ENCODE assay signal across 8 cellular contexts in the genomic region with DNA sequence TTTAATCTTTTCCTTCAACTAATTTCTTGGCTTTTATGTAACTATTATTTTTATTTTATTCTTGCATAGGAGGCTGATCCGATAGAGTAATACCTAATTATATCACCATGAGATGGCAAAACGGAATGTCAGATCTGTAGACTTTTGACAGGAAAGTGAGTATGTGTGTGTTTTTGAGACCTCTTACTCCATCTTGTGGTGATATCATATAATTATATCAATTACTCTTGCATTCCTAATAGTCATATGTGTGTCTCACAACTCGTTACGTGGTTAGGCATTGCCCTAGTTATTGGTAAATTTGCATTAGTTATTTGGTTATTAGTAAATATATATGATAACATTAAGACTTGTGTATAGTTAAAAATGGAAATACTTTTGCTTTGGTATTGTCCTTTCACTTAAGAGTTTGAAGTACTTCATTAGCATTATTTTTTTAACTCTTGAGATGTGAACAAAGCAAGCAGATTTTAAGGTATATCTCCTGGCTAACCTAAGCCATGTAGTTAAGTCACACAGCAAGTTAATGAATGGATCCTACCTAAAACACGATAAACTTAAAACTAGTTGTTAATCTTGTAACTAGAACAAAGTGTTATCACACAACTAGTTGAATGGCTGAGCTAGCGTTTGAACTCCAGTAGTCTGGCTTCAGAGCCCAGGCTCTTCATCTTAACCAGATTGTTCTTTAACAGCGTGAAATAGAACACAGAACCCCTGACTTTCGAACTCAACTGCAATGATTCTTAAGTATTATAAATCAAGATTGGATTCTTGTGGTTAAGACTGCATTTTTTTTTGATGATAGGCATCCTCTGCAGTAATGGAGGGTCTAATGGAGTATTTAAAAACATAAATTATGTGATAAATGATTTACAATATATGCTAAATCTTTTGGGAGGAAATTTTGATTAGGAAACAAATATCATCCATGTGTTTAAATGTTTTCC.
DNase-seq lines count a peak whose midpoint lies in the region; ATAC-seq, FAIRE-seq and TF ChIP-seq lines count a peak whose summit lies in the region.

No MANE protein-coding gene starts in this region.

- H3K27me3 Mint-ChIP-seq in activated T-cell treated with anti-CD3 and anti-CD28 coated beads, Interleukin-2, amount 50 U/mL, for 24 hours = no peaks in the 10 kb centered on the region

- in situ Hi-C loops in GM12878 (cut with MboI) = no loop called here

- POLR2A ChIA-PET in GM12878 (lab: Charles Lee) = no interaction called here

- no TSS peak for BruUV-seq in GM12878 (replicated peaks; lab: Mats Ljungman, UMichigan)

- H3K4me2 ChIP-seq in GM12878 (ENCODE audit: control insufficient read depth, insufficient read depth) = no peak overlapping the region
- H3K4me2 ChIP-seq in mesenchymal stem cell (ENCODE audit: low read length, poor library complexity, severe bottlenecking) = no peak overlapping the region

- no peaks in the 10 kb centered on the region for H3K4me1 ChIP-seq in GM12878 (ENCODE audit: control insufficient read depth, insufficient read depth, low read length)
- H3K4me1 ChIP-seq in mesenchymal stem cell (ENCODE audit: control insufficient read depth, insufficient read depth, low read depth, low read length) = peaks cover 7% of the 10 kb centered on the region

- WGBS in GM12878 (ENCODE audit: insufficient coverage, insufficient replicate concordance, low lambda C conversion rate, missing lambda C conversion rate) = 45% methylated on average over 8 of the region's 8 CpGs
- 47% methylated on average over 4 of the region's 8 CpGs for WGBS in mesenchymal stem cell

- H2BK120ac ChIP-seq in mesenchymal stem cell (ENCODE audit: low read depth, low read length) = no peak overlapping the region

- H2BK15ac ChIP-seq in mesenchymal stem cell (ENCODE audit: low read depth, poor library complexity, severe bottlenecking) = no peak overlapping the region

- intact Hi-C loops in GM12878 (cut with micrococcal nuclease; ENCODE audit: unreplicated experiment) = no loop called here

- TF ChIP-seq EP300 in GM12878 (IDR thresholded peaks at IDR 0.05; ENCODE audit: borderline replicate concordance in 1 of 2, control insufficient read depth in 1 of 2, low read depth in 2 of 2, low read length in 2 of 2) = no peak

- H3K4me1 Mint-ChIP-seq in activated T-cell treated with anti-CD3 and anti-CD28 coated beads, Interleukin-2, amount 50 U/mL, for 24 hours (ENCODE audit: low read depth) = no peaks in the 10 kb centered on the region

- no peak overlapping the region for H3K23ac ChIP-seq in mesenchymal stem cell (ENCODE audit: low read length in 2 of 2)

- H3K4ac ChIP-seq in mesenchymal stem cell (ENCODE audit: low read depth in 1 of 2, low read length in 2 of 2) = no peak overlapping the region

- peak; percentile 84 for FAIRE-seq in GM12878 (lab: Jason Lieb, UNC)

- H3K79me1 ChIP-seq in mesenchymal stem cell (replicated peaks; ENCODE audit: low read length, poor library complexity, severe bottlenecking) = no peaks in the 10 kb centered on the region

- H4K8ac ChIP-seq in mesenchymal stem cell (ENCODE audit: low read length) = no peak overlapping the region

- H3K14ac ChIP-seq in mesenchymal stem cell (ENCODE audit: low read length in 2 of 2) = no peak overlapping the region

- ATAC-seq in GM19463 (IDR thresholded peaks at IDR 0.05; ENCODE audit: unreplicated experiment) (peak; percentile 71), GM12878 (peak; percentile 72), GM19467 (IDR thresholded peaks at IDR 0.05; ENCODE audit: unreplicated experiment) (no peak)

- H3K4me3 Mint-ChIP-seq in activated T-cell treated with anti-CD3 and anti-CD28 coated beads, Interleukin-2, amount 50 U/mL, for 24 hours = no peak overlapping the region

- H3K9me3 Mint-ChIP-seq in activated T-cell treated with anti-CD3 and anti-CD28 coated beads, Interleukin-2, amount 50 U/mL, for 24 hours = no peaks in the 10 kb centered on the region

- H3K79me2 ChIP-seq in GM12878 (ENCODE audit: control insufficient read depth, insufficient read depth, low read length) = no peaks in the 10 kb centered on the region

- RAD21 ChIA-PET in GM12878 (lab: Charles Lee; ENCODE audit: unreplicated experiment) = interaction anchor here (0.7 kb wide), 1 partner anchor 29 kb away, joined by 3 read pairs; no protein-coding TSS in a partner anchor

- H3K9me3 ChIP-seq in GM12878 (replicated peaks; ENCODE audit: control insufficient read depth, insufficient read depth, low read length) = no peaks in the 10 kb centered on the region
- no peaks in the 10 kb centered on the region for H3K9me3 ChIP-seq in mesenchymal stem cell (ENCODE audit: control insufficient read depth, low read length)

- no peak overlapping the region for H3K18ac ChIP-seq in mesenchymal stem cell (ENCODE audit: low read depth in 1 of 2, low read length in 2 of 2)

- H2BK5ac ChIP-seq in mesenchymal stem cell (ENCODE audit: low read depth, low read length, poor library complexity, severe bottlenecking) = peak overlapping the region; percentile 57

- H3K27me3 ChIP-seq in GM12878 (replicated peaks in 1 of 2; ENCODE audit: control insufficient read depth in 2 of 2, insufficient read depth in 2 of 2, low read length in 1 of 2) (no peaks in the 10 kb centered on the region), mesenchymal stem cell (ENCODE audit: control insufficient read depth in 1 of 2, insufficient read depth in 1 of 2, low read length in 2 of 2) (no peaks in the 10 kb centered on the region)

- TF ChIP-seq CTCF in LNCaP clone FGC (IDR thresholded peaks at IDR 0.05; ENCODE audit: control insufficient read depth, extremely low read depth, insufficient read depth) (peak; percentile 25), GM12878 (IDR thresholded peaks at IDR 0.05 in 2 of 3, conservative IDR thresholded peaks at IDR 0.05 in 1 of 3; ENCODE audit: control insufficient read depth in 2 of 3, extremely low read depth in 1 of 3, insufficient read depth in 1 of 3, low read depth in 3 of 3, low read length in 3 of 3) (peak in 2 of 3 experiments; percentile 10 to 43; a peak in 2 of 6 replicates)

- H3K9ac ChIP-seq in GM12878 (ENCODE audit: control insufficient read depth, insufficient read depth, low read length) = no peak overlapping the region
- peak overlapping the region; percentile 51 for H3K9ac ChIP-seq in mesenchymal stem cell (ENCODE audit: low read length)

- no peak overlapping the region for H4K91ac ChIP-seq in mesenchymal stem cell (ENCODE audit: low read length)

- no peak overlapping the region for H3K27ac ChIP-seq in GM12878 (ENCODE audit: control insufficient read depth, insufficient read depth)
- H3K27ac ChIP-seq in mesenchymal stem cell (ENCODE audit: low read length, poor library complexity, severe bottlenecking) = peak overlapping the region; percentile 82

- no peaks in the 10 kb centered on the region for H3K36me3 ChIP-seq in GM12878 (ENCODE audit: control insufficient read depth in 2 of 2, insufficient read depth in 2 of 2, low read length in 1 of 2)
- no peaks in the 10 kb centered on the region for H3K36me3 ChIP-seq in mesenchymal stem cell (ENCODE audit: control insufficient read depth in 1 of 2, insufficient read depth in 2 of 2, low read depth in 1 of 2, low read length in 2 of 2)

- no peak overlapping the region for H3K27ac Mint-ChIP-seq in activated T-cell treated with anti-CD3 and anti-CD28 coated beads, Interleukin-2, amount 50 U/mL, for 24 hours

- H3K36me3 Mint-ChIP-seq in activated T-cell treated with anti-CD3 and anti-CD28 coated beads, Interleukin-2, amount 50 U/mL, for 24 hours (ENCODE audit: low read depth) = no peaks in the 10 kb centered on the region

- no peaks in the 10 kb centered on the region for H4K20me1 ChIP-seq in GM12878 (ENCODE audit: control insufficient read depth, insufficient read depth)

- H3K4me3 ChIP-seq in LNCaP clone FGC (ENCODE audit: low read depth, low read length) (no peak overlapping the region), GM12878 (no peak overlapping the region), mesenchymal stem cell (ENCODE audit: insufficient read depth in 1 of 2, low read depth in 1 of 2, low read length in 2 of 2) (no peak overlapping the region)

- no peak for TF ChIP-seq POLR2A in GM12878 (IDR thresholded peaks at IDR 0.05; ENCODE audit: low read depth, low read length)

- peak; percentile 37; the same call in 1 of the 2 replicates for TF ChIP-seq RAD21 in GM12878 (IDR thresholded peaks at IDR 0.05; ENCODE audit: insufficient read depth, low read depth, low read length)

- DNase-seq in DMS 273 (lab: John Stamatoyannopoulos, UW; ENCODE audit: unreplicated experiment) (peak; percentile 57), LNCaP clone FGC (ENCODE audit: low read depth) (peak; percentile 19), GM12878 (ENCODE audit: low read depth, low spot score) (no peak), mesenchymal stem cell (peak; percentile 83), NCI-H2196 treated with DMSO at 0.1 percent for 48 hours (lab: John Stamatoyannopoulos, UW; ENCODE audit: unreplicated experiment) (no peak)
- no peak for DNase-seq in activated T-cell treated with anti-CD3 and anti-CD28 coated beads, Interleukin-2, amount 50 U/mL, for 24 hours

- SMC1A ChIA-PET in GM12878 (lab: Charles Lee; ENCODE audit: uncharacterized antibody, unreplicated experiment) = interaction anchor here (1.1 kb wide), 1 partner anchor 29 kb away, joined by 8 read pairs; no protein-coding TSS in a partner anchor

- H2BK12ac ChIP-seq in mesenchymal stem cell (ENCODE audit: low read length in 2 of 2) = no peak overlapping the region

- CTCF ChIA-PET in GM12878 (lab: Yijun Ruan, JAX) = interaction anchor here (0.6 to 1.3 kb wide), 6 partner anchors 9 to 254 kb away, joined by 3 to 10 read pairs (median 3); no protein-coding TSS in a partner anchor

- no peak overlapping the region for H2AK5ac ChIP-seq in mesenchymal stem cell (ENCODE audit: low read length, severe bottlenecking)

- H2AFZ ChIP-seq in GM12878 (ENCODE audit: control insufficient read depth, low read depth, low read length) (no peak overlapping the region), mesenchymal stem cell (ENCODE audit: low read depth, low read length) (no peak overlapping the region)

TF ChIP-seq in GM12878, 131 proteins besides CTCF, POLR2A, EP300 and RAD21:
- peak; percentile 32; the same call in 1 of the 2 replicates for TF ChIP-seq SMC3 (IDR thresholded peaks at IDR 0.05; ENCODE audit: borderline replicate concordance, low read length)
- no peak for TF ChIP-seq ASH2L (IDR thresholded peaks at IDR 0.05; ENCODE audit: borderline replicate concordance, low read depth)

Comparison
In these comparisons a context has a peak if more than half of its experiments do, and no peak if none do; other contexts are left out.
1. DNase-seq: peak in DMS 273 (single experiment), LNCaP clone FGC (single experiment) and mesenchymal stem cell (single experiment); none in GM12878 (single experiment), activated T-cell treated with anti-CD3 and anti-CD28 coated beads, Interleukin-2, amount 50 U/mL, for 24 hours (single experiment) and NCI-H2196 treated with DMSO at 0.1 percent for 48 hours (single experiment).